19 cellular contexts compared by ENCODE assay signal in the genomic region with DNA sequence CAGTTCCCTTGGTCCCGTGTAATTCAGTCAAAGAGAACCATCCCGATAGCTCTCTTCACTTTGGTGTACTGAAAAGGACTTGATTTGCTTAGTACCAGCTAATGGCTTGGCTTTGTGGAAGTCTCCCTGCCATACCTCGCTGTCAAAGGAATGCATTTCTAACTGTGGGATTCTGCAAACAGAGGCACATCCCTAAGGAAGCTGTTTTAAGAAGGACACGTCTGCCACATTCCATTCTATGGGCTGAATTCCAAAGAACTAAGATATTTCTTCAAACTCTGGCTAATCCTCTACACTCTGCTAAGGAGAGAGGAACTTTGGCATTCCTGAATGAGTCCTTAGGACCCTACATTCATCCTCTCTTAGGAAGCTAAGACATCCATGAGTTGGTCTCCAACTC.
"Had no signal": no experiment of that assay in that cellular context is flagged by ENCODE, and none has a peak within 500 bp of the region (broad histone marks: within the 10 kb centered on the region; RNA-seq: fewer than 3 reads in every experiment).

No MANE protein-coding gene starts in this region.

- H3K4me3 Mint-ChIP-seq: activated CD4-positive, alpha-beta memory T cell treated with anti-CD3 and anti-CD28 coated beads for 36 hours; activated naive CD8-positive, alpha-beta T cell; activated T-helper 1 cell treated with anti-CD3 and anti-CD28 coated beads, Interleukin-12 subunit alpha, Interleukin-12 subunit beta, Interleukin-2, Interleukin-4 antibody, amounts not matched to agents 30 ng/mL and 10 ng/mL and 1 ng/mL, durations not matched to agents 14 hours and 24 hours and 36 hours; T-helper 1 cell treated with Interleukin-12 subunit alpha and Interleukin-12 subunit beta and Interleukin-4 antibody, amounts not matched to agents 30 μg/mL and 1 μg/mL, for 36 hours had no signal

- H3K36me3 ChIP-seq: left lung, thyroid gland, uterus, WERI-Rb-1 had no signal

- H3K79me2 ChIP-seq: hepatocyte had no signal

- H3K36me3 Mint-ChIP-seq: activated CD4-positive, alpha-beta memory T cell treated with anti-CD3 and anti-CD28 coated beads for 36 hours; activated naive CD8-positive, alpha-beta T cell had no signal

- H3K27ac ChIP-seq: body of pancreas, hepatocyte, left lung, thyroid gland, uterus, WERI-Rb-1 had no signal

- H3K9me3 ChIP-seq: body of pancreas, left lung, thyroid gland, uterus had no signal

- DNase-seq: activated CD4-positive, alpha-beta memory T cell treated with anti-CD3 and anti-CD28 coated beads for 36 hours; activated T-cell treated with anti-CD3 and anti-CD28 coated beads for 4 hours; amniotic stem cell; body of pancreas; dermis blood vessel endothelial cell; effector memory CD4-positive, alpha-beta T cell; left lung; stimulated activated CD4-positive, alpha-beta T cell treated with anti-CD3 and anti-CD28 coated beads, Interleukin-12 subunit alpha, Interleukin-12 subunit beta, amount 100 ng/mL, for 4 hours; stimulated activated CD4-positive, alpha-beta T cell treated with anti-CD3 and anti-CD28 coated beads, Interleukin-1b, Interleukin-23, amount 100 ng/mL, for 48 hours; stimulated activated CD8-positive, alpha-beta memory T cell treated with anti-CD3 and anti-CD28 coated beads, Interleukin-4, amount 100 ng/mL, for 48 hours; stimulated activated naive CD4-positive, alpha-beta T cell; thyroid gland; uterus; WERI-Rb-1 had no signal

- H3K4me3 ChIP-seq: body of pancreas, hepatocyte, left lung, thyroid gland, uterus had no signal

- H3K9me3 Mint-ChIP-seq: activated CD4-positive, alpha-beta memory T cell treated with anti-CD3 and anti-CD28 coated beads for 36 hours; activated T-helper 1 cell treated with anti-CD3 and anti-CD28 coated beads, Interleukin-12 subunit alpha, Interleukin-12 subunit beta, Interleukin-2, Interleukin-4 antibody, amounts not matched to agents 30 ng/mL and 10 ng/mL and 1 ng/mL, durations not matched to agents 14 hours and 24 hours and 36 hours; T-helper 1 cell treated with Interleukin-12 subunit alpha and Interleukin-12 subunit beta and Interleukin-4 antibody, amounts not matched to agents 30 μg/mL and 1 μg/mL, for 36 hours had no signal

- H3K27ac Mint-ChIP-seq: activated CD4-positive, alpha-beta memory T cell treated with anti-CD3 and anti-CD28 coated beads for 36 hours; activated naive CD8-positive, alpha-beta T cell; activated T-helper 1 cell treated with anti-CD3 and anti-CD28 coated beads, Interleukin-12 subunit alpha, Interleukin-12 subunit beta, Interleukin-2, Interleukin-4 antibody, amounts not matched to agents 30 ng/mL and 10 ng/mL and 1 ng/mL, durations not matched to agents 14 hours and 24 hours and 36 hours; progenitor cell of endocrine pancreas; T-helper 1 cell treated with Interleukin-12 subunit alpha and Interleukin-12 subunit beta and Interleukin-4 antibody, amounts not matched to agents 30 μg/mL and 1 μg/mL, for 36 hours had no signal

- H3K4me1 ChIP-seq: thyroid gland, uterus had no signal

- H3K27me3 ChIP-seq: body of pancreas, hepatocyte, thyroid gland, uterus had no signal

- ATAC-seq: body of pancreas, left lung had no signal

- H3K4me2 ChIP-seq: hepatocyte had no signal

- H2AFZ ChIP-seq: hepatocyte had no signal
